ENCODE assay signal across 12 cellular contexts in the genomic region with DNA sequence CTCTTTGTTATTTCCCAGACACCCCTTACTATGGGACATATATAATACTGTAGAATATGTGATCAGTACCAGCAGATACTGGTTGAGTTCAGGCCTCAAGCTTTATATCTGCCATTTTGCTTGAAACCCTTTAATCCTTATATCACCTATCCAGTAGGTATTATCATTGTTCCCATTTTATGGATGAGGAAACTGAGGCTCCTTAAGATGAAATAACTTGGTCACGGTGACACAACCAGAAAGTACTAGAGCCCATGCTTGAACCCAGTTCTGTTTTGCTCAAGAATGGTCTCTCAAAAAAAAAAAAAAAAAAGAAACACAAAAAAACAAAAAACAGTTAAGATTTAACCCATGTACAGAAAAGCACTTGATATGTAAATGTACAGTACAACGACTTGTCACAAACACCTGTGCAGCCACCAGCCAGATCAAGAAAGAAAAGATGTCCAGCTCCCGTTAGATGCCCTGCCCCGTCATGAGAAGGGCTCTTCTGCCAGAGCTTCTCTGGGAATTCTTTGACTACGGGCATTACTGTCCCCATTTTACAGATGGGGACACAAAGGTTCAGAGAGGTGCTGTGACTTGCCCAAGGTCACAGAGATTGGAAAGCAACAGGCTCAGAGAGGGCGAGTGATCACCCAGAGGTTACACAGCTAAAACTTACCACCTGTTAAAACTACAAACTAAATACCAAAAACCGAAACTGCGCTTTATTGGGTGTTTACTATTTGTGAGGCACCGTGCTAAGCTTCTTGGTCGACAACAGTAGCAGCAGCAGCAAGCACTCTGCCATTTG. TPM values are rescaled to one million over a fixed set of nuclear protein-coding genes. Genes with fewer than 3 reads are reported as not detected.
DNase-seq lines count a peak whose midpoint lies in the region; FAIRE-seq and TF ChIP-seq lines count a peak whose summit lies in the region.
"Had no signal": no experiment of that assay in that cellular context is flagged by ENCODE, and none has a peak within 500 bp of the region (broad histone marks: within the 10 kb centered on the region; RNA-seq: fewer than 3 reads in every experiment).

No MANE protein-coding gene starts in this region.

- no peaks in the 10 kb centered on the region for H3K36me3 Mint-ChIP-seq in MCF 10A (ENCODE audit: insufficient read depth, unreplicated experiment)
- no peaks in the 10 kb centered on the region for H3K36me3 Mint-ChIP-seq in nephron progenitor cell (ENCODE audit: low read depth)

- H3K4me1 ChIP-seq in breast epithelium (peaks cover 0 to 7% of the 10 kb centered on the region in 2 donors), endocrine pancreas (ENCODE audit: control insufficient read depth, insufficient read depth, low read length) (no peaks in the 10 kb centered on the region), urinary bladder (ENCODE audit: insufficient read depth) (no peaks in the 10 kb centered on the region)
- H3K4me1 ChIP-seq: SJCRH30 had no signal

- BruUV-seq in MCF 10A (replicated peaks; lab: Mats Ljungman, UMichigan) = no TSS peak

- H3K36me3 ChIP-seq in breast epithelium (no peaks in the 10 kb centered on the region), endocrine pancreas (ENCODE audit: control insufficient read depth, insufficient read depth, low read length) (no peaks in the 10 kb centered on the region), urinary bladder (ENCODE audit: insufficient read depth) (no peaks in the 10 kb centered on the region)
- H3K36me3 ChIP-seq: SJCRH30 had no signal

- POLR2A ChIA-PET in MCF 10A (lab: Yijun Ruan, JAX) = no interaction called here

- H3K27ac Mint-ChIP-seq in MCF 10A (ENCODE audit: low read depth, unreplicated experiment) (no peak overlapping the region), nephron progenitor cell (no peak overlapping the region)

- H3K9me3 ChIP-seq in breast epithelium (no peaks in the 10 kb centered on the region), endocrine pancreas (ENCODE audit: control insufficient read depth, low read length) (no peaks in the 10 kb centered on the region)
- H3K9me3 ChIP-seq: SJCRH30 had no signal

- H3K4me1 Mint-ChIP-seq in MCF 10A (ENCODE audit: insufficient read depth, unreplicated experiment) = no peaks in the 10 kb centered on the region
- peaks cover 23% of the 10 kb centered on the region for H3K4me1 Mint-ChIP-seq in nephron progenitor cell

- no peak for FAIRE-seq in H54 (lab: Jason Lieb, UNC)

- no peak overlapping the region for H3K9ac ChIP-seq in endocrine pancreas (ENCODE audit: control insufficient read depth, insufficient read depth, low read length)

- TF ChIP-seq CTCF in breast epithelium (IDR thresholded peaks at IDR 0.05) (no peak), MCF 10A (IDR thresholded peaks at IDR 0.05; ENCODE audit: unreplicated experiment) (no peak), nephron progenitor cell (IDR thresholded peaks at IDR 0.05) (no peak)

- DNase-seq in breast epithelium (ENCODE audit: low spot score in 2 of 2) = no peak
- DNase-seq in MCF 10A (ENCODE audit: unreplicated experiment) = no peak
- no peak for DNase-seq in nephron progenitor cell
- DNase-seq in globus pallidus (ENCODE audit: low spot score) = no peak
- no peak for DNase-seq in H54 (ENCODE audit: insufficient read length, low spot score)
- DNase-seq in foreskin melanocyte = no peak
- DNase-seq: activated CD4-positive, alpha-beta T cell treated with anti-CD3 and anti-CD28 coated beads for 4 hours; activated naive CD4-positive, alpha-beta T cell treated with Interleukin-2 at 50 U/mL for 16 hours; effector CD4-positive, alpha-beta T cell; SJCRH30 had no signal

- CTCF ChIA-PET in MCF 10A (lab: Yijun Ruan, JAX) = interaction anchor here (0.6 kb wide), 1 partner anchor 817 kb away, joined by 4 read pairs; no protein-coding TSS in a partner anchor

- H3K27me3 Mint-ChIP-seq in MCF 10A (ENCODE audit: insufficient read depth, unreplicated experiment) (peaks cover 28% of the 10 kb centered on the region), nephron progenitor cell (ENCODE audit: low read depth, poor library complexity) (peaks cover 58% of the 10 kb centered on the region)

- peaks cover 0 to 29% of the 10 kb centered on the region in 2 donors for H3K27me3 ChIP-seq in breast epithelium
- H3K27me3 ChIP-seq in endocrine pancreas (ENCODE audit: control insufficient read depth, insufficient read depth, low read length) = no peaks in the 10 kb centered on the region
- H3K27me3 ChIP-seq: SJCRH30 had no signal

- peak overlapping the region; percentile 33 to 64 (median 55) for H3K4me3 ChIP-seq in breast epithelium
- H3K4me3 ChIP-seq in endocrine pancreas (ENCODE audit: control insufficient read depth, insufficient read depth, low read length) = peak overlapping the region; percentile 58
- peak overlapping the region; percentile 27 for H3K4me3 ChIP-seq in urinary bladder (ENCODE audit: low read depth, low read length)
- H3K4me3 ChIP-seq: SJCRH30 had no signal

- 72% methylated on average over 10 of the region's 10 CpGs for WGBS in urinary bladder

- H3K9me3 Mint-ChIP-seq in MCF 10A (ENCODE audit: unreplicated experiment) (no peaks in the 10 kb centered on the region), nephron progenitor cell (no peaks in the 10 kb centered on the region)

- no peak overlapping the region for H3K4me3 Mint-ChIP-seq in MCF 10A (ENCODE audit: unreplicated experiment)
- peak overlapping the region; percentile 82 for H3K4me3 Mint-ChIP-seq in nephron progenitor cell

- TF ChIP-seq POLR2A in breast epithelium (IDR thresholded peaks at IDR 0.05) (no peak), H54 (IDR thresholded peaks at IDR 0.05; ENCODE audit: low read depth, low read length) (no peak)

- intact Hi-C loops in breast epithelium (cut with DNase I; ENCODE audit: low total_unique reads) = no loop called here
- intact Hi-C loops in MCF 10A (cut with micrococcal nuclease) = no loop called here

- H3K27ac ChIP-seq in breast epithelium (no peak overlapping the region), urinary bladder (ENCODE audit: low read depth) (no peak overlapping the region)
- H3K27ac ChIP-seq: SJCRH30 had no signal

RNA-seq across cellular contexts. Expression of gene WSCD2, which starts 0.7 kb away (rescaled TPM):
- total RNA-seq in breast epithelium (under 1 TPM; 0.33 to 0.48 (median 0.44) TPM), MCF 10A (2022) (not detected in 2 replicates), urinary bladder (6.5 TPM)
- polyA plus RNA-seq in urinary bladder = 2.3 TPM
- total RNA-seq: SJCRH30 had no signal
